In genomic region chr4:176775326-176775725, GRCh38 we compare ENCODE assay signal across 26 cellular contexts. TPM values are rescaled to one million over a fixed set of nuclear protein-coding genes. Genes with fewer than 3 reads are reported as not detected.
"Had no signal": no experiment of that assay in that cellular context is flagged by ENCODE, and none has a peak within 500 bp of the region (broad histone marks: within the 10 kb centered on the region; RNA-seq: fewer than 3 reads in every experiment).

No MANE protein-coding gene starts in this region.

- DNase-seq: activated CD4-positive, alpha-beta T cell treated with anti-CD3 and anti-CD28 coated beads, Interleukin-2, amount 50 U/mL, for 1 hour; activated CD4-positive, CD25-positive, alpha-beta regulatory T cell treated with anti-CD3 and anti-CD28 coated beads, Interleukin-2, amount 50 U/mL, for 72 hours; activated CD8-positive, alpha-beta memory T cell treated with anti-CD3 and anti-CD28 coated beads, Interleukin-2, amount 50 U/mL, for 4 hours; activated effector memory CD4-positive, alpha-beta T cell treated with Interleukin-2 at 50 U/mL for 16 hours; activated naive CD4-positive, alpha-beta T cell treated with anti-CD3 and anti-CD28 coated beads, Interleukin-2, amount 10 ng/mL, durations not matched to agents 7 days and 5 days; activated naive CD8-positive, alpha-beta T cell treated with anti-CD3 and anti-CD28 coated beads, Interleukin-2, amount 50 U/mL, for 24 hours; activated T-cell treated with anti-CD3 and anti-CD28 coated beads, Interleukin-2, amount 50 U/mL, for 48 hours; effector memory CD8-positive, alpha-beta T cell; erythroblast; heart left ventricle; left ventricle myocardium superior; stimulated activated CD4-positive, alpha-beta T cell treated with anti-CD3 and anti-CD28 coated beads, Interleukin-12 subunit alpha, Interleukin-12 subunit beta, amount 100 ng/mL, for 4 hours; stimulated activated CD4-positive, alpha-beta T cell treated with anti-CD3 and anti-CD28 coated beads, Interleukin-1b, Interleukin-23, amount 100 ng/mL, for 48 hours; stimulated activated CD8-positive, alpha-beta memory T cell treated with anti-CD3 and anti-CD28 coated beads, Interleukin-4, amount 100 ng/mL, for 48 hours; stimulated activated naive CD4-positive, alpha-beta T cell treated with Interleukin-2 at 50 U/mL for 16 hours; substantia nigra; tibial artery had no signal

- ATAC-seq: activated naive CD8-positive, alpha-beta T cell treated with anti-CD3 and anti-CD28 coated beads, Interleukin-2, amount 50 U/mL, for 24 hours; effector memory CD8-positive, alpha-beta T cell; gastroesophageal sphincter; heart left ventricle; left ventricle myocardium superior had no signal

- H3K27ac Mint-ChIP-seq: activated naive CD4-positive, alpha-beta T cell treated with anti-CD3 and anti-CD28 coated beads, Interleukin-2, amount 10 ng/mL, durations not matched to agents 7 days and 5 days; activated naive CD8-positive, alpha-beta T cell treated with anti-CD3 and anti-CD28 coated beads, Interleukin-2, amount 50 U/mL, for 24 hours; effector memory CD8-positive, alpha-beta T cell; memory B cell; progenitor cell of endocrine pancreas had no signal

- H3K4me3 Mint-ChIP-seq: activated naive CD4-positive, alpha-beta T cell treated with anti-CD3 and anti-CD28 coated beads, Interleukin-2, amount 10 ng/mL, durations not matched to agents 7 days and 5 days; activated naive CD8-positive, alpha-beta T cell treated with anti-CD3 and anti-CD28 coated beads, Interleukin-2, amount 50 U/mL, for 24 hours; effector memory CD8-positive, alpha-beta T cell; memory B cell; neural crest cell had no signal

- H3K4me1 Mint-ChIP-seq: activated naive CD4-positive, alpha-beta T cell treated with anti-CD3 and anti-CD28 coated beads, Interleukin-2, amount 10 ng/mL, durations not matched to agents 7 days and 5 days; activated naive CD8-positive, alpha-beta T cell treated with anti-CD3 and anti-CD28 coated beads, Interleukin-2, amount 50 U/mL, for 24 hours; memory B cell; neural crest cell had no signal

- H3K27ac ChIP-seq: ascending aorta, cardiac muscle cell, gastroesophageal sphincter, heart left ventricle, tibial artery, VCaP had no signal

- H3K9me3 ChIP-seq: ascending aorta, gastroesophageal sphincter, heart left ventricle, tibial artery had no signal

- H3K4me3 ChIP-seq: ascending aorta, cardiac muscle cell, gastroesophageal sphincter, heart left ventricle, tibial artery had no signal

- H3K9me3 Mint-ChIP-seq: activated naive CD4-positive, alpha-beta T cell treated with anti-CD3 and anti-CD28 coated beads, Interleukin-2, amount 10 ng/mL, durations not matched to agents 7 days and 5 days; activated naive CD8-positive, alpha-beta T cell treated with anti-CD3 and anti-CD28 coated beads, Interleukin-2, amount 50 U/mL, for 24 hours; effector memory CD8-positive, alpha-beta T cell; neural crest cell had no signal

- FAIRE-seq: urothelium cell line had no signal

- H3K36me3 Mint-ChIP-seq: activated naive CD4-positive, alpha-beta T cell treated with anti-CD3 and anti-CD28 coated beads, Interleukin-2, amount 10 ng/mL, durations not matched to agents 7 days and 5 days; memory B cell had no signal

- H3K27me3 Mint-ChIP-seq: activated naive CD4-positive, alpha-beta T cell treated with anti-CD3 and anti-CD28 coated beads, Interleukin-2, amount 10 ng/mL, durations not matched to agents 7 days and 5 days; activated naive CD8-positive, alpha-beta T cell treated with anti-CD3 and anti-CD28 coated beads, Interleukin-2, amount 50 U/mL, for 24 hours; effector memory CD8-positive, alpha-beta T cell; progenitor cell of endocrine pancreas had no signal

- H3K27me3 ChIP-seq: ascending aorta, cardiac muscle cell, gastroesophageal sphincter, heart left ventricle, tibial artery had no signal

- H3K4me1 ChIP-seq: ascending aorta, tibial artery had no signal

- H3K36me3 ChIP-seq: ascending aorta, cardiac muscle cell, gastroesophageal sphincter, heart left ventricle, tibial artery had no signal

RNA-seq across cellular contexts. Expression of gene VEGFC, which starts 17.4 kb away (rescaled TPM):
- total RNA-seq: T-helper 1 cell treated with Interleukin-12 subunit alpha and Interleukin-12 subunit beta and Interleukin-4 antibody, amounts not matched to agents 30 ng/mL and 1 ng/mL, for 36 hours had no signal
